In the genomic region with DNA sequence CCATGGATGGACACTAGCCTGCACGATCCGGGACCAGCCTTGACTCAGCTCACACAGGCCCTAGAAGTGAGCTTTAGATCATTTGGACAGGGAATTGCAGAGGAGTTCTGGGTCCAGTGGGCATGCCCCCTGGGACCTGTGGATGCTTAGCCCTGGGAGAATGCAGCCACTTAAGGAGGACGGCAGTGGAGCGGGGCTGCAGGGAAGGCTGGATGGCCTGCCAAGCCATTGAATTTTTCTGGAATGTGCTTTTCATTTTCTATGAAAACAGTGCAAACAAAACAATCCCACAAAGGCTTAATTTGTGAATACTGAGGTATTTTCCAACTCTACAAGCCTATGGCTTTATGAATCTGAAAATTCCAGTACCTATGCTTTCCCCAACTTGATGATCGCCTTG, we compare ENCODE assay signal across 15 cellular contexts.
"Had no signal": no experiment of that assay in that cellular context is flagged by ENCODE, and none has a peak within 500 bp of the region (broad histone marks: within the 10 kb centered on the region; RNA-seq: fewer than 3 reads in every experiment).

No MANE protein-coding gene starts in this region.

- H3K27ac ChIP-seq: esophagus muscularis mucosa, sigmoid colon, tibial artery, vagina had no signal

- H3K36me3 Mint-ChIP-seq: activated CD8-positive, alpha-beta memory T cell treated with anti-CD3 and anti-CD28 coated beads, Interleukin-2, amount 10 ng/mL, durations not matched to agents 7 days and 5 days; activated naive CD8-positive, alpha-beta T cell had no signal

- H3K27me3 ChIP-seq: gastrocnemius medialis, sigmoid colon, tibial artery, vagina had no signal

- H3K4me1 Mint-ChIP-seq: activated CD8-positive, alpha-beta memory T cell treated with anti-CD3 and anti-CD28 coated beads, Interleukin-2, amount 10 ng/mL, durations not matched to agents 7 days and 5 days had no signal

- H3K36me3 ChIP-seq: esophagus muscularis mucosa, gastrocnemius medialis, sigmoid colon, tibial artery, vagina had no signal

- DNase-seq: activated CD4-positive, alpha-beta T cell treated with anti-CD3 and anti-CD28 coated beads, Interleukin-2, amount 50 U/mL, for 4 hours; activated CD4-positive, CD25-positive, alpha-beta regulatory T cell treated with anti-CD3 and anti-CD28 coated beads, Interleukin-2, amount 50 U/mL, for 72 hours; activated CD8-positive, alpha-beta memory T cell treated with anti-CD3 and anti-CD28 coated beads, Interleukin-2, amount 10 ng/mL, durations not matched to agents 7 days and 5 days; activated effector memory CD4-positive, alpha-beta T cell treated with anti-CD3 and anti-CD28 coated beads, Interleukin-2, amount 50 U/mL, for 16 hours; activated T-cell treated with anti-CD3 and anti-CD28 coated beads, Interleukin-2, amount 50 U/mL, for 24 hours; gastrocnemius medialis; nucleus accumbens; sigmoid colon; stimulated activated CD4-positive, alpha-beta T cell treated with anti-CD3 and anti-CD28 coated beads, Interleukin-15, amount 100 ng/mL, for 24 hours; T-helper 9 cell; tibial artery had no signal

- H3K9me3 ChIP-seq: esophagus muscularis mucosa, gastrocnemius medialis, sigmoid colon, tibial artery, vagina had no signal

- H3K4me3 ChIP-seq: esophagus muscularis mucosa, gastrocnemius medialis, sigmoid colon, tibial artery, vagina had no signal

- H3K4me3 Mint-ChIP-seq: activated CD8-positive, alpha-beta memory T cell treated with anti-CD3 and anti-CD28 coated beads, Interleukin-2, amount 10 ng/mL, durations not matched to agents 7 days and 5 days; activated naive CD8-positive, alpha-beta T cell; activated T-cell treated with anti-CD3 and anti-CD28 coated beads, Interleukin-2, amount 50 U/mL, for 24 hours; mesothelial cell of epicardium had no signal

- H3K9me3 Mint-ChIP-seq: activated T-cell treated with anti-CD3 and anti-CD28 coated beads, Interleukin-2, amount 50 U/mL, for 24 hours; mesothelial cell of epicardium had no signal

- H3K27ac Mint-ChIP-seq: activated CD8-positive, alpha-beta memory T cell treated with anti-CD3 and anti-CD28 coated beads, Interleukin-2, amount 10 ng/mL, durations not matched to agents 7 days and 5 days; activated naive CD8-positive, alpha-beta T cell; activated T-cell treated with anti-CD3 and anti-CD28 coated beads, Interleukin-2, amount 50 U/mL, for 24 hours had no signal

- ATAC-seq: activated CD8-positive, alpha-beta memory T cell treated with anti-CD3 and anti-CD28 coated beads, Interleukin-2, amount 10 ng/mL, durations not matched to agents 7 days and 5 days had no signal

- H3K4me1 ChIP-seq: esophagus muscularis mucosa, gastrocnemius medialis, sigmoid colon, tibial artery had no signal
